ENCODE assay signal across 8 cellular contexts in the genomic region with DNA sequence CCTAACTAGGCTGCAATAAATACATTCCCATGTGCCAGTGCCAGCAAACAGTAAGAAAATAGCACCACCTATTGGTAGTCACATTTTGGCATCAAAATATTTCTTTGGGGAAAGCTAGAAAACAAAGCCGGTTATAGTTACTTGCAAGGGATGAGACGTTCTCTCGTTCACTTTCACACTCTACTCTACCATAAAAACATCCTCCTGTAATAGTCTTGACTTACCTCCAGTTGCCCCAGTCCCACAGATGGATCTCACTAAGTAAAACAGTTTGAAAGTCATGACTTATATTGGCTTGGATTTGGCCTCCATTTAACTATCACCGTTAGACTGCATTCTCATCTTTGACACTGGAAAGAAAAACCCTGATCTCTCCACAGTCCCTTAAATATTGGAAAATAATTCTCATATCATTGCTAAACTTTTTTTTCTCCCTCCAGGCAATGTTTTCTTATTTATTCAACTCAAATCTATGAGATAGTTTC. TPM values are rescaled to one million over a fixed set of nuclear protein-coding genes. Genes with fewer than 3 reads are reported as not detected.
A peak's percentile ranks its signal among the peaks of the same experiment; 100 is the strongest.
DNase-seq lines count a peak whose midpoint lies in the region; TF ChIP-seq lines count a peak whose summit lies in the region.

No MANE protein-coding gene starts in this region.

- H3K4me1 ChIP-seq in adipocyte (ENCODE audit: control insufficient read depth, insufficient read depth, low read length) = peaks cover 23% of the 10 kb centered on the region

- no peaks in the 10 kb centered on the region for H3K27me3 ChIP-seq in adipocyte (replicated peaks; ENCODE audit: control insufficient read depth, insufficient read depth, low read length)

- TF ChIP-seq CTCF in GM12875 (IDR thresholded peaks at IDR 0.05; ENCODE audit: borderline replicate concordance, insufficient read depth, low read depth, low read length) = peak; percentile 43; the same call in 1 of the 2 replicates

- H3K9ac ChIP-seq in adipocyte (ENCODE audit: low read length) = no peak overlapping the region

- no peaks in the 10 kb centered on the region for H3K36me3 ChIP-seq in adipocyte (ENCODE audit: control insufficient read depth, insufficient read depth, low read length, severe bottlenecking)

- no peak overlapping the region for H3K4me3 ChIP-seq in GM12875 (ENCODE audit: low read depth, low read length)
- H3K4me3 ChIP-seq in adipocyte (ENCODE audit: low read length) = no peak overlapping the region

- peak; percentile 18 to 52 for DNase-seq in AML-193 (lab: John Stamatoyannopoulos, UW)
- DNase-seq in M059J (ENCODE audit: low read depth) = peak; percentile 22
- DNase-seq in adipocyte (ENCODE audit: low read depth) = peak; percentile 84
- peak; percentile 48 for DNase-seq in kidney tubule cell (ENCODE audit: low spot score)
- DNase-seq in NCI-H1048 (lab: John Stamatoyannopoulos, UW) = no peak
- DNase-seq in activated CD4-positive, CD25-positive, alpha-beta regulatory T cell (lab: John Stamatoyannopoulos, UW) = no peak
- DNase-seq in DMS114 treated with DMSO at 0.1 percent for 48 hours (lab: John Stamatoyannopoulos, UW; ENCODE audit: unreplicated experiment) = no peak

- H3K9me3 ChIP-seq in adipocyte (ENCODE audit: control insufficient read depth, low read length) = no peaks in the 10 kb centered on the region

RNA-seq across cellular contexts. Expression of a gene that starts 9.7 kb away (rescaled TPM):
- total RNA-seq in M059J (2014; rRNA removed; shearing (Covaris generic)) = not detected in 2 replicates

Comparison
In these comparisons a context has a peak if more than half of its experiments do, and no peak if none do; other contexts are left out.
1. DNase-seq: peak in AML-193 (2 of 2), M059J (single experiment), adipocyte (single experiment) and kidney tubule cell (single experiment); none in NCI-H1048 (single experiment), activated CD4-positive, CD25-positive, alpha-beta regulatory T cell (0 of 4) and DMS114 treated with DMSO at 0.1 percent for 48 hours (single experiment).